ENCODE assay signal across 8 cellular contexts in genomic region chr1:155135416-155136197, GRCh38. TPM values are rescaled to one million over a fixed set of nuclear protein-coding genes. Genes with fewer than 3 reads are reported as not detected.
DNase-seq lines count a peak whose midpoint lies in the region; ATAC-seq and TF ChIP-seq lines count a peak whose summit lies in the region.

SLC50A1 (plus strand) TSS chr1:155135852; CDS start chr1:155135912, 60 bp downstream.

- TF ChIP-seq CTCF in GM12865 (IDR thresholded peaks at IDR 0.05; ENCODE audit: insufficient read depth, low read depth, low read length, missing control alignments) (no peak), tibial nerve (IDR thresholded peaks at IDR 0.05) (peak; percentile 13 to 85 (median 33))

- H4K8ac ChIP-seq in trophoblast cell (ENCODE audit: low read depth, low read length) = peak within 1 kb of the TSS; percentile 97

- H3K27me3 ChIP-seq in trophoblast cell (ENCODE audit: insufficient read depth, low read length) = no peaks in the 10 kb centered on the region
- H3K27me3 ChIP-seq in tibial nerve = no peaks in the 10 kb centered on the region

- H3K18ac ChIP-seq in trophoblast cell (ENCODE audit: low read length) = peak within 1 kb of the TSS; percentile 99

- peak within 1 kb of the TSS; percentile 54 for H3K4ac ChIP-seq in trophoblast cell (ENCODE audit: low read depth, low read length)

- TF ChIP-seq POLR2A in tibial nerve (IDR thresholded peaks at IDR 0.05) = peak; percentile 87 to 94

- H4K91ac ChIP-seq in trophoblast cell (ENCODE audit: low read depth, low read length) = peak within 1 kb of the TSS; percentile 98

- intact Hi-C loops in Right ventricle myocardium superior (cut with DNase I) = no loop called here

- DNase-seq in GM12865 (ENCODE audit: low read depth) (peak; percentile 95), NCI-H1436 (lab: John Stamatoyannopoulos, UW) (peak; percentile 87), SW480 (ENCODE audit: low spot score) (peak; percentile 92), Right ventricle myocardium superior (peak; percentile 97), trophoblast cell (peak; percentile 98 to 99), tibial nerve (ENCODE audit: low spot score in 2 of 2) (peak; percentile 80 to 83)
- peak; percentile 79 for DNase-seq in activated naive CD8-positive, alpha-beta T cell treated with anti-CD3 and anti-CD28 coated beads, Interleukin-2, amount 50 U/mL, for 16 hours (ENCODE audit: low read depth, low spot score)

- H3K27ac ChIP-seq in trophoblast cell (ENCODE audit: low read depth, low read length) (peak within 1 kb of the TSS; percentile 97), tibial nerve (peak within 1 kb of the TSS; percentile 96 to 100 (median 98))

- H3K4me1 ChIP-seq in trophoblast cell (ENCODE audit: control insufficient read depth in 1 of 2, insufficient read depth in 2 of 2, low read length in 2 of 2) (peaks cover 31 to 36% of the 10 kb centered on the region in 2 experiments), tibial nerve (peaks cover 4 to 83% (median 25%) of the 10 kb centered on the region in 4 donors)

- H3K36me3 ChIP-seq in trophoblast cell (ENCODE audit: control insufficient read depth in 1 of 2, insufficient read depth in 2 of 2, low read length in 2 of 2) = peaks cover 37 to 43% of the 10 kb centered on the region in 2 experiments
- peaks cover 0 to 41% (median 0%) of the 10 kb centered on the region in 3 donors for H3K36me3 ChIP-seq in tibial nerve

- no peak within 1 kb of the TSS for H3K23ac ChIP-seq in trophoblast cell (ENCODE audit: low read length)

- WGBS in trophoblast cell (ENCODE audit: extremely low coverage, insufficient coverage, insufficient read length) = no CpG with 5 or more reads among the region's 62 CpGs
- WGBS in tibial nerve, 2 donors = 0 to 1% methylated on average over 34 of the region's 62 CpGs

- peak within 1 kb of the TSS; percentile 90 for H3K9ac ChIP-seq in trophoblast cell (ENCODE audit: low read length)

- peak within 1 kb of the TSS; percentile 96 for H3K14ac ChIP-seq in trophoblast cell (ENCODE audit: low read length)

- peaks cover 2% of the 10 kb centered on the region for H3K9me3 ChIP-seq in trophoblast cell (ENCODE audit: insufficient read depth, low read depth, low read length)
- no peaks in the 10 kb centered on the region for H3K9me3 ChIP-seq in tibial nerve

- H2BK120ac ChIP-seq in trophoblast cell (ENCODE audit: insufficient read depth, low read length, poor library complexity) = peak within 1 kb of the TSS; percentile 94

- H4K12ac ChIP-seq in trophoblast cell (ENCODE audit: low read depth, low read length) = peak within 1 kb of the TSS; percentile 97

- H2BK5ac ChIP-seq in trophoblast cell (ENCODE audit: low read depth, low read length, poor library complexity) = peak within 1 kb of the TSS; percentile 95

- H3K4me3 ChIP-seq in GM12865 (ENCODE audit: low read depth, low read length) (peak within 1 kb of the TSS; percentile 90), trophoblast cell (ENCODE audit: low read depth, low read length) (peak within 1 kb of the TSS; percentile 76), tibial nerve (peak within 1 kb of the TSS; percentile 53 to 84 (median 69))

- ATAC-seq in HG02798 (IDR thresholded peaks at IDR 0.05; ENCODE audit: poor library complexity, unreplicated experiment) = peak; percentile 82
- ATAC-seq in Right ventricle myocardium superior (ENCODE audit: poor library complexity) = peak; percentile 94

- peak within 1 kb of the TSS; percentile 92 for H3K4me2 ChIP-seq in trophoblast cell (ENCODE audit: low read length)

- H3K79me1 ChIP-seq in trophoblast cell (ENCODE audit: low read length) = peaks cover 25% of the 10 kb centered on the region

- TF ChIP-seq EP300 in tibial nerve (IDR thresholded peaks at IDR 0.05) = peak; percentile 70 to 94

- H2AFZ ChIP-seq in trophoblast cell (ENCODE audit: insufficient read depth, low read length, poor library complexity) = peak within 1 kb of the TSS; percentile 58

- H3K79me2 ChIP-seq in trophoblast cell (ENCODE audit: control insufficient read depth, insufficient read depth, low read length, poor library complexity) = peaks cover 19% of the 10 kb centered on the region

- peak within 1 kb of the TSS; percentile 95 for H2AK5ac ChIP-seq in trophoblast cell (ENCODE audit: low read length)

- peak within 1 kb of the TSS; percentile 44 for H2BK12ac ChIP-seq in trophoblast cell (ENCODE audit: low read length)

RNA-seq across cellular contexts. Expression of gene SLC50A1, which starts in this region (rescaled TPM):
- total RNA-seq in Right ventricle myocardium superior = 7.1 TPM
- 39.1 and 39.3 TPM in 2 replicates for polyA plus RNA-seq in trophoblast cell (2013)
- total RNA-seq in tibial nerve = 10 to 100 TPM in 3 of 4 donors, 1 to 10 TPM in 1; 5.7 to 33.9 (median 14.9) TPM

Comparison
In these comparisons a context has a peak if more than half of its experiments do, and no peak if none do; other contexts are left out.
1. Peak in every context shown above with its lines: DNase-seq, ATAC-seq, H3K4me3 ChIP-seq and H3K27ac ChIP-seq.